17 cellular contexts compared by ENCODE assay signal in genomic region chr13:30776661-30777060, GRCh38.
"Had no signal": no experiment of that assay in that cellular context is flagged by ENCODE, and none has a peak within 500 bp of the region (broad histone marks: within the 10 kb centered on the region; RNA-seq: fewer than 3 reads in every experiment).

No MANE protein-coding gene starts in this region.

- FAIRE-seq: colon, endometrium, keratinocyte, urothelium cell line had no signal

- H3K9me3 Mint-ChIP-seq: activated CD4-positive, alpha-beta memory T cell treated with anti-CD3 and anti-CD28 coated beads for 36 hours had no signal

- ATAC-seq: activated naive CD4-positive, alpha-beta T cell treated with anti-CD3 and anti-CD28 coated beads, Interleukin-2, amount 50 U/mL, for 72 hours; esophagus mucosa; left lobe of liver; naive thymus-derived CD4-positive, alpha-beta T cell had no signal

- H3K4me3 ChIP-seq: thyroid gland had no signal

- H3K27ac ChIP-seq: thyroid gland, VCaP had no signal

- H3K36me3 Mint-ChIP-seq: activated CD4-positive, alpha-beta memory T cell treated with anti-CD3 and anti-CD28 coated beads for 36 hours had no signal

- DNase-seq: activated CD4-positive, alpha-beta memory T cell treated with anti-CD3 and anti-CD28 coated beads for 36 hours; activated effector memory CD4-positive, alpha-beta T cell treated with anti-CD3 and anti-CD28 coated beads, Interleukin-2, amount 50 U/mL, for 16 hours; activated T-cell treated with anti-CD3 and anti-CD28 coated beads, Interleukin-2, amount 50 U/mL, for 48 hours; amniotic stem cell; mammary epithelial cell; naive thymus-derived CD4-positive, alpha-beta T cell; stimulated activated CD4-positive, alpha-beta T cell treated with anti-CD3 and anti-CD28 coated beads, Interleukin-12 subunit alpha, Interleukin-12 subunit beta, amount 100 ng/mL, for 4 hours; stimulated activated CD4-positive, alpha-beta T cell treated with anti-CD3 and anti-CD28 coated beads, Interleukin-2, amount 100 ng/mL, for 24 hours; thyroid gland had no signal

- H3K36me3 ChIP-seq: thyroid gland had no signal

- H3K4me1 ChIP-seq: thyroid gland had no signal

- H3K27ac Mint-ChIP-seq: activated CD4-positive, alpha-beta memory T cell treated with anti-CD3 and anti-CD28 coated beads for 36 hours; activated naive CD4-positive, alpha-beta T cell treated with anti-CD3 and anti-CD28 coated beads, Interleukin-2, amount 50 U/mL, for 72 hours; naive thymus-derived CD4-positive, alpha-beta T cell had no signal

- H3K9me3 ChIP-seq: thyroid gland had no signal

- H3K4me3 Mint-ChIP-seq: activated CD4-positive, alpha-beta memory T cell treated with anti-CD3 and anti-CD28 coated beads for 36 hours; naive thymus-derived CD4-positive, alpha-beta T cell had no signal

- H3K27me3 Mint-ChIP-seq: activated CD4-positive, alpha-beta memory T cell treated with anti-CD3 and anti-CD28 coated beads for 36 hours had no signal

- H3K27me3 ChIP-seq: thyroid gland had no signal
